19 cellular contexts compared by ENCODE assay signal in the genomic region with DNA sequence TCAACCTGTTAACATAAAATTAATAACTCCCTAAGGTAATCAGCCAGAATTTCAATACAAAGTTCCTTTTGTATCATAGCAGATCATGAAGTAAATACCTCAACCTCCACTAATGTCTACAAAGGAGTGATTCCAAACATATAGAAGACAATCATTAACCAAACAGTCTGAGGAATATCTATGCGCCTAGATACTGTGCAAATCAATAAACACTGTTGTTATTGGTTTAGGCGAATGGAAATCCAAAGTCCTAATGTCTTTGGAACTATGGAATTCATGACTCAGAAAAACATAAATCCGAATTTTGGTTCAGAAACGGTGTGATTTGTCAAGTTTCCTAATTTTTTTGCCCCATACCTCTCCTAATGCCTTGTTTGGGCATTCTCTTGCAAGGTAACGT.
DNase-seq lines count a peak whose midpoint lies in the region; ATAC-seq, FAIRE-seq and TF ChIP-seq lines count a peak whose summit lies in the region.
"Had no signal": no experiment of that assay in that cellular context is flagged by ENCODE, and none has a peak within 500 bp of the region (broad histone marks: within the 10 kb centered on the region; RNA-seq: fewer than 3 reads in every experiment).

No MANE protein-coding gene starts in this region.

- no peak for TF ChIP-seq POLR2A in A549 (IDR thresholded peaks at IDR 0.05; ENCODE audit: low read length)

- peaks cover 11% of the 10 kb centered on the region for H3K27me3 Mint-ChIP-seq in T-helper 17 cell
- H3K27me3 Mint-ChIP-seq: CD4-positive, alpha-beta memory T cell; IgD-negative memory B cell had no signal

- H3K4me1 Mint-ChIP-seq in T-helper 17 cell: peaks cover 5% of the 10 kb centered on the region
- H3K4me1 Mint-ChIP-seq: IgD-negative memory B cell had no signal

- H3K4me1 ChIP-seq in A549: peaks cover 56% of the 10 kb centered on the region
- H3K4me1 ChIP-seq: BE2C had no signal

- no peak overlapping the region for H3K4me3 Mint-ChIP-seq in T-helper 17 cell
- H3K4me3 Mint-ChIP-seq: CD4-positive, alpha-beta memory T cell; IgD-negative memory B cell had no signal

- POLR2A ChIA-PET in A549 (lab: Yijun Ruan, JAX): no interaction called here

- H3K9me3 ChIP-seq in A549 (peaks cover 6% of the 10 kb centered on the region; the same call in 1 of the 3 replicates), T-helper 17 cell (ENCODE audit: control insufficient read depth, low read length, poor library complexity, severe bottlenecking) (no peaks in the 10 kb centered on the region)
- H3K9me3 ChIP-seq: BE2C had no signal

- H3K27ac Mint-ChIP-seq in T-helper 17 cell: no peak overlapping the region
- H3K27ac Mint-ChIP-seq: CD4-positive, alpha-beta memory T cell had no signal

- TF ChIP-seq RAD21 in A549 (conservative IDR thresholded peaks at IDR 0.05 in 1 of 2, IDR thresholded peaks at IDR 0.05 in 1 of 2): no peak

- no peaks in the 10 kb centered on the region for H3K36me3 Mint-ChIP-seq in T-helper 17 cell (ENCODE audit: low read depth)
- H3K36me3 Mint-ChIP-seq: CD4-positive, alpha-beta memory T cell; IgD-negative memory B cell had no signal

- intact Hi-C loops in left colon (cut with DNase I, micrococcal nuclease): no loop called here

- CTCF ChIA-PET in A549 (lab: Yijun Ruan, JAX): no interaction called here

- no peak for TF ChIP-seq EP300 in A549 (IDR thresholded peaks at IDR 0.05)

- DNase-seq in A549 (ENCODE audit: low read depth in 1 of 2, low spot score in 1 of 2) (no peak), GM19239 (ENCODE audit: insufficient read length, low spot score) (no peak), NCI-H526 treated with DMSO at 0.1 percent for 48 hours (lab: John Stamatoyannopoulos, UW) (peak; percentile 3), left colon (no peak), T-helper 17 cell (no peak), NCI-H2196 (lab: John Stamatoyannopoulos, UW; ENCODE audit: unreplicated experiment) (no peak)
- DNase-seq: BE2C; CD4-positive, alpha-beta memory T cell; DMS153; DMS79 treated with DMSO at 0.1 percent for 48 hours; EL; KG1 had no signal

- 72% methylated on average over 5 of the region's 5 CpGs for WGBS in A549 (ENCODE audit: missing lambda C conversion rate)

- ATAC-seq in A549 (no peak), left colon (peak; percentile 72), T-helper 17 cell (no peak), GM18502 (IDR thresholded peaks at IDR 0.05; ENCODE audit: poor library complexity, unreplicated experiment) (no peak), GM18873 (IDR thresholded peaks at IDR 0.05; ENCODE audit: low FRiP score, unreplicated experiment) (no peak)

- peak overlapping the region; percentile 6; the same call in 1 of the 3 replicates for H3K4me2 ChIP-seq in A549

- no peak for FAIRE-seq in A549 (lab: Jason Lieb, UNC)
- FAIRE-seq in GM19239 (lab: Jason Lieb, UNC): peak; percentile 61
- FAIRE-seq: D721Med, G401.6 had no signal

- H3K4me3 ChIP-seq in A549: no peak overlapping the region
- H3K4me3 ChIP-seq: HAP-1 had no signal

- 0 out of 6 replicates have a peak overlapping the region, but pooled peaks of 1 of the 2 experiments have one; percentile 9 for H3K27ac ChIP-seq in A549
- H3K27ac ChIP-seq: C4-2B had no signal

- TF ChIP-seq CTCF in A549 (IDR thresholded peaks at IDR 0.05): no peak

TF ChIP-seq in A549, 52 proteins besides CTCF, POLR2A, EP300 and RAD21:
- no peak for TF ChIP-seq FOSL2 (IDR thresholded peaks at IDR 0.05)
- TF ChIP-seq FOSL2 (CRISPR knock-in tag; IDR thresholded peaks at IDR 0.05): no peak
- TF ChIP-seq NFE2L2 (conservative IDR thresholded peaks at IDR 0.05; ENCODE audit: low read length): no peak
- no peak for TF ChIP-seq RCOR1 (IDR thresholded peaks at IDR 0.05; ENCODE audit: low read depth, low read length)
- no peak for TF ChIP-seq HDAC2 (IDR thresholded peaks at IDR 0.05)
- no peak for TF ChIP-seq FOXS1 (CRISPR knock-in tag; IDR thresholded peaks at IDR 0.05)
- TF ChIP-seq, protein P1, sequence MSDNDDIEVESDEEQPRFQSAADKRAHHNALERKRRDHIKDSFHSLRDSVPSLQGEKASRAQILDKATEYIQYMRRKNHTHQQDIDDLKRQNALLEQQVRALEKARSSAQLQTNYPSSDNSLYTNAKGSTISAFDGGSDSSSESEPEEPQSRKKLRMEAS (IDR thresholded peaks at IDR 0.05): no peak
- TF ChIP-seq EHF (CRISPR knock-in tag; IDR thresholded peaks at IDR 0.05): no peak
- TF ChIP-seq HOXB5 (CRISPR knock-in tag; IDR thresholded peaks at IDR 0.05): no peak
- TF ChIP-seq HOXA7 (CRISPR knock-in tag; IDR thresholded peaks at IDR 0.05): no peak
- TF ChIP-seq TFCP2L1 (CRISPR knock-in tag; IDR thresholded peaks at IDR 0.05): no peak
- TF ChIP-seq KDM5A (IDR thresholded peaks at IDR 0.05): no peak
- TF ChIP-seq KDM1A (IDR thresholded peaks at IDR 0.05; ENCODE audit: low read depth): no peak
- no peak for TF ChIP-seq MAFK (IDR thresholded peaks at IDR 0.05; ENCODE audit: partially characterized antibody)
- TF ChIP-seq, protein P2, sequence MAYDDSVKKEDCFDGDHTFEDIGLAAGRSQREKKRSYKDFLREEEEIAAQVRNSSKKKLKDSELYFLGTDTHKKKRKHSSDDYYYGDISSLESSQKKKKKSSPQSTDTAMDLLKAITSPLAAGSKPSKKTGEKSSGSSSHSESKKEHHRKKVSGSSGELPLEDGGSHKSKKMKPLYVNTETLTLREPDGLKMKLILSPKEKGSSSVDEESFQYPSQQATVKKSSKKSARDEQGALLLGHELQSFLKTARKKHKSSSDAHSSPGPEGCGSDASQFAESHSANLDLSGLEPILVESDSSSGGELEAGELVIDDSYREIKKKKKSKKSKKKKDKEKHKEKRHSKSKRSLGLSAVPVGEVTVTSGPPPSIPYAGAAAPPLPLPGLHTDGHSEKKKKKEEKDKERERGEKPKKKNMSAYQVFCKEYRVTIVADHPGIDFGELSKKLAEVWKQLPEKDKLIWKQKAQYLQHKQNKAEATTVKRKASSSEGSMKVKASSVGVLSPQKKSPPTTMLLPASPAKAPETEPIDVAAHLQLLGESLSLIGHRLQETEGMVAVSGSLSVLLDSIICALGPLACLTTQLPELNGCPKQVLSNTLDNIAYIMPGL (CRISPR knock-in tag; IDR thresholded peaks at IDR 0.05; ENCODE audit: borderline replicate concordance): no peak
- no peak for TF ChIP-seq RNF2 (IDR thresholded peaks at IDR 0.05; ENCODE audit: borderline replicate concordance, low read depth)
- TF ChIP-seq, protein P3, sequence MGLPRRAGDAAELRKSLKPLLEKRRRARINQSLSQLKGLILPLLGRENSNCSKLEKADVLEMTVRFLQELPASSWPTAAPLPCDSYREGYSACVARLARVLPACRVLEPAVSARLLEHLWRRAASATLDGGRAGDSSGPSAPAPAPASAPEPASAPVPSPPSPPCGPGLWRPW (IDR thresholded peaks at IDR 0.05): no peak
- no peak for TF ChIP-seq CHD4 (IDR thresholded peaks at IDR 0.05; ENCODE audit: borderline replicate concordance)
- no peak for TF ChIP-seq ZC3H11A (IDR thresholded peaks at IDR 0.05)
